In the genomic region with DNA sequence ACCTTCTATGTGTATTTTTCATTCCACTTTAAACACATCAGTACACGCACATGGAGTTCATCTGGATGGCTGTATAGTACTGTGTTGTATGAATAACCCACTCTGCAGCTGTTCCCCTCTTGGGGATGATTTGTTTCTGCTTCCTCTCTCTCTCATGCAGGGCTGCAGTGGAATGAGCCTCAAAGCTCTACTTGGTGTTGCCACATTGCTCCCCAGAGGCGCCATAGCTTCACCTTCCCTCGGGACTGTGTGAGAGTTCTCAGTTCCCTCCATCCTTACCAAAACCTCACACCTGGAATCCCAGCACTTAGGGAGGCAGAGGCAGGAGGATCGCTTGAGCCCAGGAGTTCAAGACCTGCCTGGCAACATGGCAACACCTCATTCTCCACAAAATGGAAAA, we compare ENCODE assay signal across 12 cellular contexts. TPM values are rescaled to one million over a fixed set of nuclear protein-coding genes. Genes with fewer than 3 reads are reported as not detected.
DNase-seq lines count a peak whose midpoint lies in the region; ATAC-seq and TF ChIP-seq lines count a peak whose summit lies in the region.
"Had no signal": no experiment of that assay in that cellular context is flagged by ENCODE, and none has a peak within 500 bp of the region (broad histone marks: within the 10 kb centered on the region; RNA-seq: fewer than 3 reads in every experiment).

No MANE protein-coding gene starts in this region.

- H3K36me3 ChIP-seq in thyroid gland (no peaks in the 10 kb centered on the region), gastroesophageal sphincter (peaks cover 0 to 11% of the 10 kb centered on the region in 2 donors)

- whole genome bisulfite sequencing in thyroid gland, 2 donors, result 84 to 95% methylated on average over 4 of the region's 4 CpGs
- WGBS in gastroesophageal sphincter (ENCODE audit: low coverage in 1 of 2), 2 donors, result 83 to 97% methylated on average over 3 to 4 of the region's 4 CpGs

- no peak overlapping the region for H3K27ac ChIP-seq in thyroid gland
- no peak overlapping the region for H3K27ac ChIP-seq in gastroesophageal sphincter
- H3K27ac ChIP-seq: stomach had no signal

- TF ChIP-seq EP300 in gastroesophageal sphincter (IDR thresholded peaks at IDR 0.05), result no peak

- ATAC-seq in Right ventricle myocardium inferior, result peak; percentile 39
- ATAC-seq in Right ventricle myocardium superior (ENCODE audit: poor library complexity), result no peak
- ATAC-seq in HG02678 (IDR thresholded peaks at IDR 0.05; ENCODE audit: unreplicated experiment), result peak; percentile 72
- ATAC-seq in gastroesophageal sphincter, result no peak

- H3K4me3 ChIP-seq in NB4 (ENCODE audit: low read depth, low read length) (no peak overlapping the region), thyroid gland (replicated peaks in 1 of 3) (no peak overlapping the region), gastroesophageal sphincter (no peak overlapping the region)
- H3K4me3 ChIP-seq: spleen, stomach had no signal

- H3K27me3 ChIP-seq in thyroid gland, result no peaks in the 10 kb centered on the region
- no peaks in the 10 kb centered on the region for H3K27me3 ChIP-seq in gastroesophageal sphincter
- H3K27me3 ChIP-seq: spleen, stomach had no signal

- TF ChIP-seq POLR2A in NB4 (IDR thresholded peaks at IDR 0.05; ENCODE audit: extremely low read depth, insufficient read length) (no peak), thyroid gland (IDR thresholded peaks at IDR 0.05) (no peak), gastroesophageal sphincter (IDR thresholded peaks at IDR 0.05) (no peak)

- H3K4me1 ChIP-seq in thyroid gland, result peaks cover 0 to 3% of the 10 kb centered on the region in 2 donors
- H3K4me1 ChIP-seq in gastroesophageal sphincter, result no peaks in the 10 kb centered on the region

- H3K9me3 ChIP-seq in thyroid gland, result no peaks in the 10 kb centered on the region
- no peaks in the 10 kb centered on the region for H3K9me3 ChIP-seq in gastroesophageal sphincter
- H3K9me3 ChIP-seq: spleen, stomach had no signal

- intact Hi-C loops in Right ventricle myocardium inferior (cut with DNase I) (no loop called here), Right ventricle myocardium superior (cut with DNase I) (no loop called here), thyroid gland (cut with DNase I) (no loop called here)

- no peak for TF ChIP-seq CTCF in NB4 (IDR thresholded peaks at IDR 0.05; ENCODE audit: low read depth, low read length)
- no peak for TF ChIP-seq CTCF in thyroid gland (IDR thresholded peaks at IDR 0.05)
- no peak for TF ChIP-seq CTCF in gastroesophageal sphincter (IDR thresholded peaks at IDR 0.05)

- DNase-seq in Right ventricle myocardium inferior (ENCODE audit: missing footprints), result no peak
- no peak for DNase-seq in Right ventricle myocardium superior
- DNase-seq in NB4 (ENCODE audit: low read depth), result peak; percentile 76
- no peak for DNase-seq in effector CD8-positive, alpha-beta T cell (lab: John Stamatoyannopoulos, UW)
- DNase-seq in thyroid gland, result no peak
- no peak for DNase-seq in stimulated activated CD4-positive, alpha-beta T cell treated with anti-CD3 and anti-CD28 coated beads, Interleukin-2, amount 100 ng/mL, for 24 hours
- DNase-seq: activated naive CD4-positive, alpha-beta T cell treated with anti-CD3 and anti-CD28 coated beads, Interleukin-2, amount 50 U/mL, for 16 hours; AML-193; spleen; stomach had no signal

RNA-seq across cellular contexts. Expression of gene GPR183, which starts 28.4 kb away (rescaled TPM):
- total RNA-seq in Right ventricle myocardium inferior (2.7 TPM), Right ventricle myocardium superior (1.6 TPM), thyroid gland (1 to 10 TPM; 2.5 to 9.7 (median 5.1) TPM), gastroesophageal sphincter (10 to 100 TPM; 11.5 to 23.8 (median 18.1) TPM)

Comparison
In these comparisons a context has a peak if more than half of its experiments do, and no peak if none do; other contexts are left out.
1. ATAC-seq: peak in Right ventricle myocardium inferior (single experiment) and HG02678 (single experiment); none in Right ventricle myocardium superior (single experiment) and gastroesophageal sphincter (single experiment).